ENCODE assay signal across 12 cellular contexts in the genomic region with DNA sequence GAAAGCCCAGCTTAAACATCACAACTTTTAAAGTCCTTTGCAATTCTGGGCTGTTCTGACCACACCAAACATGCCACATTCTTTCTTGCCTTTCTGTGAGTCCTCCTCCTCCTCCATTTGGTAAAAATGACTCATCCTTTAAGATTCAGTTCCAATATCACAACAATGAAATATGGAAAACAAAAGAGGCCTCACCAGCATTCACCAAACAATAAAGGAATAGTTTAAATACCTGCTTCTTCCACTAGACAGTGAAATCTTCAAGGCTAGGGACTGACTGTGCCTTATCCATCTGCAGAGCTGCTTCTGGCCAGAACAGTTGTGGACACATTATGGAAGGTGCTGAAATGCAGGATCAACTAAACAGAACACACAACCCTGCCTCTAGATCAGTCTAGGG. TPM values are rescaled to one million over a fixed set of nuclear protein-coding genes. Genes with fewer than 3 reads are reported as not detected.
DNase-seq lines count a peak whose midpoint lies in the region; ATAC-seq, FAIRE-seq and TF ChIP-seq lines count a peak whose summit lies in the region.
"Had no signal": no experiment of that assay in that cellular context is flagged by ENCODE, and none has a peak within 500 bp of the region (broad histone marks: within the 10 kb centered on the region; RNA-seq: fewer than 3 reads in every experiment).

No MANE protein-coding gene starts in this region.

- H3K4me1 ChIP-seq in Caco-2, result peaks cover 26% of the 10 kb centered on the region
- peaks cover 21% of the 10 kb centered on the region for H3K4me1 ChIP-seq in HUES48 (ENCODE audit: control insufficient read depth, insufficient read depth, low read length)
- H3K4me1 ChIP-seq in K562 (replicated peaks in 1 of 2; ENCODE audit: control insufficient read depth in 2 of 2, insufficient read depth in 2 of 2, low read length in 2 of 2), result peaks cover 7% of the 10 kb centered on the region in 2 experiments; a peak in 2 of 5 replicates
- H3K4me1 ChIP-seq in mesenchymal stem cell (ENCODE audit: control insufficient read depth, insufficient read depth, low read depth, low read length), result peaks cover 5% of the 10 kb centered on the region

- H3K4ac ChIP-seq in mesenchymal stem cell (ENCODE audit: low read depth in 1 of 2, low read length in 2 of 2), result no peak overlapping the region

- H3K4me2 ChIP-seq in K562 (ENCODE audit: insufficient read depth, low read length) (no peak overlapping the region), mesenchymal stem cell (ENCODE audit: low read length, poor library complexity, severe bottlenecking) (no peak overlapping the region)

- intact Hi-C loops in Caco-2 (cut with micrococcal nuclease; ENCODE audit: unreplicated experiment) (no loop called here), K562 (cut with micrococcal nuclease) (no loop called here)

- no peak overlapping the region for H4K91ac ChIP-seq in mesenchymal stem cell (ENCODE audit: low read length)

- H3K36me3 ChIP-seq in Caco-2 (ENCODE audit: control insufficient read depth, insufficient read depth, low read length) (no peaks in the 10 kb centered on the region), HUES48 (ENCODE audit: control insufficient read depth, insufficient read depth, low read length) (peaks cover 8% of the 10 kb centered on the region), K562 (ENCODE audit: control insufficient read depth, insufficient read depth, low read length) (peaks cover 40% of the 10 kb centered on the region), mesenchymal stem cell (ENCODE audit: control insufficient read depth in 1 of 2, insufficient read depth in 2 of 2, low read depth in 1 of 2, low read length in 2 of 2) (peaks cover 0 to 4% of the 10 kb centered on the region in 2 experiments)

- in situ Hi-C loops in K562 (cut with MboI), result no loop called here

- no peak for TF ChIP-seq POLR2A in K562 (conservative IDR thresholded peaks at IDR 0.05)

- POLR2A ChIA-PET in Caco-2 (lab: Charles Lee), result no interaction called here
- POLR2A ChIA-PET in K562 (lab: Yijun Ruan, JAX), result interaction anchor here (0.6 to 1.3 kb wide), 2 partner anchors 11 to 1276 kb away, joined by 3 to 4 read pairs; no protein-coding TSS in a partner anchor

- peak overlapping the region; percentile 1 for H3K4me3 Mint-ChIP-seq in Caco-2 (ENCODE audit: unreplicated experiment)
- H3K4me3 Mint-ChIP-seq: stimulated activated memory B cell treated with anti-CD40 and anti-IgM and Interleukin-4, amounts not matched to agents 10 μg/mL and 1 μg/mL and 100 μg/mL, for 72 hours; T-helper 1 cell treated with Interleukin-12 subunit alpha and Interleukin-12 subunit beta and Interleukin-4 antibody, amounts not matched to agents 30 μg/mL and 1 μg/mL, for 36 hours had no signal

- no peaks in the 10 kb centered on the region for H3K9me3 Mint-ChIP-seq in Caco-2 (ENCODE audit: unreplicated experiment)
- H3K9me3 Mint-ChIP-seq: stimulated activated memory B cell treated with anti-CD40 and anti-IgM and Interleukin-4, amounts not matched to agents 10 μg/mL and 1 μg/mL and 100 μg/mL, for 72 hours; T-helper 1 cell treated with Interleukin-12 subunit alpha and Interleukin-12 subunit beta and Interleukin-4 antibody, amounts not matched to agents 30 μg/mL and 1 μg/mL, for 36 hours had no signal

- TF ChIP-seq EP300 in K562 (IDR thresholded peaks at IDR 0.05; ENCODE audit: low read length), result no peak

- peak; percentile 65 for ATAC-seq in K562
- ATAC-seq: stimulated activated memory B cell treated with anti-CD40 and anti-IgM and Interleukin-4, amounts not matched to agents 10 μg/mL and 1 μg/mL and 100 μg/mL, for 72 hours had no signal

- H3K23ac ChIP-seq in mesenchymal stem cell (ENCODE audit: low read length in 2 of 2), result no peak overlapping the region

- H4K20me1 ChIP-seq in K562 (replicated peaks; ENCODE audit: control insufficient read depth, insufficient read depth, low read length), result no peaks in the 10 kb centered on the region

- H3K9ac ChIP-seq in HUES48 (ENCODE audit: low read depth, low read length) (no peak overlapping the region), K562 (ENCODE audit: insufficient read depth in 1 of 2, low read depth in 2 of 2, low read length in 2 of 2) (no peak overlapping the region), mesenchymal stem cell (ENCODE audit: low read length) (peak overlapping the region; percentile 62)

- no peak overlapping the region for H4K8ac ChIP-seq in mesenchymal stem cell (ENCODE audit: low read length)

- H3K79me1 ChIP-seq in mesenchymal stem cell (replicated peaks; ENCODE audit: low read length, poor library complexity, severe bottlenecking), result peaks cover 12% of the 10 kb centered on the region

- peak overlapping the region; percentile 69 for H3K27ac Mint-ChIP-seq in Caco-2 (ENCODE audit: unreplicated experiment)
- H3K27ac Mint-ChIP-seq: stimulated activated memory B cell treated with anti-CD40 and anti-IgM and Interleukin-4, amounts not matched to agents 10 μg/mL and 1 μg/mL and 100 μg/mL, for 72 hours; T-helper 1 cell treated with Interleukin-12 subunit alpha and Interleukin-12 subunit beta and Interleukin-4 antibody, amounts not matched to agents 30 μg/mL and 1 μg/mL, for 36 hours had no signal

- no peak for TF ChIP-seq RAD21 in K562 (CRISPR knock-in tag; conservative IDR thresholded peaks at IDR 0.05 in 1 of 2, IDR thresholded peaks at IDR 0.05 in 1 of 2)

- no peak overlapping the region for H3K18ac ChIP-seq in mesenchymal stem cell (ENCODE audit: low read depth in 1 of 2, low read length in 2 of 2)

- BruUV-seq in Caco-2 (replicated peaks; lab: Mats Ljungman, UMichigan) (no TSS peak), K562 (replicated peaks; lab: Mats Ljungman, UMichigan) (no TSS peak)

- peaks cover 4% of the 10 kb centered on the region for H3K36me3 Mint-ChIP-seq in Caco-2 (ENCODE audit: insufficient read depth, unreplicated experiment)
- H3K36me3 Mint-ChIP-seq: stimulated activated memory B cell treated with anti-CD40 and anti-IgM and Interleukin-4, amounts not matched to agents 10 μg/mL and 1 μg/mL and 100 μg/mL, for 72 hours had no signal

- no peak for FAIRE-seq in K562 (lab: Jason Lieb, UNC)

- peaks cover 21% of the 10 kb centered on the region for H3K4me1 Mint-ChIP-seq in Caco-2 (ENCODE audit: low read depth, unreplicated experiment)
- H3K4me1 Mint-ChIP-seq: stimulated activated memory B cell treated with anti-CD40 and anti-IgM and Interleukin-4, amounts not matched to agents 10 μg/mL and 1 μg/mL and 100 μg/mL, for 72 hours had no signal

- no peak overlapping the region for H2BK120ac ChIP-seq in mesenchymal stem cell (ENCODE audit: low read depth, low read length)

- CTCF ChIA-PET in Caco-2 (lab: Charles Lee), result interaction anchor here (0.7 kb wide), 1 partner anchor 30 kb away, joined by 3 read pairs; no protein-coding TSS in a partner anchor
- CTCF ChIA-PET in K562 (lab: Yijun Ruan, JAX; ENCODE audit: low intra/inter-chr PET ratio), result no interaction called here

- TF ChIP-seq CTCF in Caco-2 (IDR thresholded peaks at IDR 0.05; ENCODE audit: insufficient read depth in 1 of 2, low read depth in 1 of 2, low read length in 1 of 2, severe bottlenecking in 1 of 2, unreplicated experiment in 1 of 2) (no peak), K562 (IDR thresholded peaks at IDR 0.05 in 2 of 3, conservative IDR thresholded peaks at IDR 0.05 in 1 of 3; ENCODE audit: insufficient read depth in 2 of 3, low read depth in 1 of 3, low read length in 3 of 3) (no peak)

- no peaks in the 10 kb centered on the region for H3K9me1 ChIP-seq in K562 (ENCODE audit: control insufficient read depth, insufficient read depth, low read length)

- H3K27me3 ChIP-seq in Caco-2 (replicated peaks; ENCODE audit: control insufficient read depth, insufficient read depth, low read length) (no peaks in the 10 kb centered on the region), HUES48 (ENCODE audit: control insufficient read depth, insufficient read depth, low read length) (no peaks in the 10 kb centered on the region), K562 (ENCODE audit: control insufficient read depth in 2 of 2, insufficient read depth in 2 of 2, low read length in 2 of 2) (no peaks in the 10 kb centered on the region), mesenchymal stem cell (ENCODE audit: control insufficient read depth in 1 of 2, insufficient read depth in 1 of 2, low read length in 2 of 2) (no peaks in the 10 kb centered on the region)

- no peak overlapping the region for H2BK12ac ChIP-seq in mesenchymal stem cell (ENCODE audit: low read length in 2 of 2)

- DNase-seq in Caco-2, result peak in 1 of 2 experiments; percentile 20
- DNase-seq in K562 (ENCODE audit: extremely low read depth in 1 of 4, low spot score in 3 of 4), result no peak
- DNase-seq in mesenchymal stem cell, result peak; percentile 39
- DNase-seq in middle frontal gyrus (ENCODE audit: extremely low spot score, low spot score), result no peak
- no peak for DNase-seq in GDM1 (lab: John Stamatoyannopoulos, UW)
- no peak for DNase-seq in GM19238 (ENCODE audit: insufficient read length, low spot score)
- DNase-seq in NCI-H524 treated with DMSO at 0.1 percent for 48 hours (lab: John Stamatoyannopoulos, UW), result no peak
- DNase-seq: COR-L47, retina had no signal

- H2BK5ac ChIP-seq in mesenchymal stem cell (ENCODE audit: low read depth, low read length, poor library complexity, severe bottlenecking), result no peak overlapping the region

- no peak overlapping the region for H2AFZ ChIP-seq in K562 (ENCODE audit: low read depth, low read length)
- no peak overlapping the region for H2AFZ ChIP-seq in mesenchymal stem cell (ENCODE audit: low read depth, low read length)

- H3K9me3 ChIP-seq in Caco-2 (no peaks in the 10 kb centered on the region), HUES48 (ENCODE audit: control insufficient read depth, insufficient read depth, low read length) (no peaks in the 10 kb centered on the region), K562 (replicated peaks; ENCODE audit: control insufficient read depth, insufficient read depth, low read depth, low read length) (no peaks in the 10 kb centered on the region), mesenchymal stem cell (ENCODE audit: control insufficient read depth, low read length) (no peaks in the 10 kb centered on the region)

- H3K27me3 Mint-ChIP-seq in Caco-2 (ENCODE audit: insufficient read depth, unreplicated experiment), result no peaks in the 10 kb centered on the region
- H3K27me3 Mint-ChIP-seq: stimulated activated memory B cell treated with anti-CD40 and anti-IgM and Interleukin-4, amounts not matched to agents 10 μg/mL and 1 μg/mL and 100 μg/mL, for 72 hours had no signal

- no peak overlapping the region for H3K14ac ChIP-seq in mesenchymal stem cell (ENCODE audit: low read length in 2 of 2)

- peaks cover 46% of the 10 kb centered on the region for H3K79me2 ChIP-seq in K562 (ENCODE audit: control insufficient read depth, insufficient read depth, low read length)

- no peak overlapping the region for H2BK15ac ChIP-seq in mesenchymal stem cell (ENCODE audit: low read depth, poor library complexity, severe bottlenecking)

- H2AK5ac ChIP-seq in mesenchymal stem cell (ENCODE audit: low read length, severe bottlenecking), result no peak overlapping the region

- H3K4me3 ChIP-seq in Caco-2 (ENCODE audit: low read depth, low read length), result no peak overlapping the region
- peak overlapping the region; percentile 32; the same call in 1 of the 2 replicates for H3K4me3 ChIP-seq in HUES48 (ENCODE audit: low read depth, low read length)
- H3K4me3 ChIP-seq in K562, result no peak overlapping the region
- H3K4me3 ChIP-seq in mesenchymal stem cell (ENCODE audit: insufficient read depth in 1 of 2, low read depth in 1 of 2, low read length in 2 of 2), result no peak overlapping the region

- H3K27ac ChIP-seq in HUES48 (ENCODE audit: low read depth, low read length) (peak overlapping the region; percentile 88), K562 (ENCODE audit: extremely low read depth, low read depth, low read length) (peak overlapping the region; percentile 31; the same call in 1 of the 3 replicates), mesenchymal stem cell (ENCODE audit: low read length, poor library complexity, severe bottlenecking) (peak overlapping the region; percentile 32)

RNA-seq across cellular contexts. Expression of gene NR6A1, which starts 36.0 kb away (rescaled TPM):
- total RNA-seq in Caco-2 (2022), result 30.6 and 33.6 TPM in 2 replicates
- total RNA-seq in K562 (2011; cell fraction: chromatin; rRNA removed; ENCODE audit: low replicate concordance), result 38.8 and 43.3 TPM in 2 replicates
- 19.2 and 20.5 TPM in 2 replicates for total RNA-seq in K562 (2011; cell fraction: nucleolus; rRNA removed)
- total RNA-seq in K562 (2011; cell fraction: nucleoplasm; rRNA removed), result 26.0 and 37.2 TPM in 2 replicates
- 23.0 and 34.5 TPM in 2 replicates for total RNA-seq in K562 (2014; rRNA removed)
- 34.9 and 36.5 TPM in 2 replicates for total RNA-seq in K562 (2014; rRNA removed; fragmentation: Illumina TruSeq; extraction: Trizol)
- 36.5 and 38.7 TPM in 2 replicates for total RNA-seq in K562 (2015; rRNA removed; fragmentation: Illumina TruSeq; extraction: Trizol)
- total RNA-seq in K562 (2021), result 55.4 and 56.7 TPM in 2 replicates
- 32.7 and 36.6 TPM in 2 replicates for polyA plus RNA-seq in K562 (2011; rRNA removed)
- 25.5 and 31.6 TPM in 2 replicates for polyA plus RNA-seq in K562 (2011; cell fraction: cytosol; rRNA removed)
- 24.6 and 25.2 TPM in 2 replicates for polyA plus RNA-seq in K562 (2011; cell fraction: nucleus; rRNA removed)
- polyA plus RNA-seq in K562 (2012), result 10.4 and 15.9 TPM in 2 replicates
- 24.5 and 28.3 TPM in 2 replicates for polyA plus RNA-seq in K562 (2014; fragmentation: Illumina TruSeq; extraction: Trizol)
- 10 to 100 TPM in 1 of 2 experiments, 1 to 10 TPM in 1; 9.7 to 17.7 TPM for polyA plus RNA-seq in K562 (2014; fragmentation: Nextera tagmentation; extraction: Ambion mirVana)
- 16.6 and 17.8 TPM in 2 replicates for polyA plus RNA-seq in K562 (2014; rRNA removed)
- 84.3 and 92.2 TPM in 2 replicates for polyA minus RNA-seq in K562 (2011; rRNA and poly(A)+ RNA removed)
- polyA minus RNA-seq in K562 (2011; cell fraction: cytosol; rRNA and poly(A)+ RNA removed), result 47.1 and 52.4 TPM in 2 replicates
- polyA minus RNA-seq in K562 (2011; cell fraction: nucleus; rRNA and poly(A)+ RNA removed), result 12.0 and 20.3 TPM in 2 replicates
- polyA plus RNA-seq in mesenchymal stem cell (2013, experiment 1 of 2), result 0.66 TPM
- polyA plus RNA-seq in mesenchymal stem cell (2013, experiment 2 of 2), result 0.74 TPM

RNA-seq across cellular contexts. Expression of gene OLFML2A, which starts 41.8 kb away (rescaled TPM):
- total RNA-seq in Caco-2 (2022), result 1.1 and 1.2 TPM in 2 replicates
- not detected in 2 replicates for total RNA-seq in K562 (2011; cell fraction: chromatin; rRNA removed; ENCODE audit: low replicate concordance)
- total RNA-seq in K562 (2011; cell fraction: nucleolus; rRNA removed), result not detected in 2 replicates
- total RNA-seq in K562 (2011; cell fraction: nucleoplasm; rRNA removed), result not detected in 2 replicates
- total RNA-seq in K562 (2014; rRNA removed), result not detected in 2 replicates
- not detected in 2 replicates for total RNA-seq in K562 (2014; rRNA removed; fragmentation: Illumina TruSeq; extraction: Trizol)
- not detected in 2 replicates for total RNA-seq in K562 (2015; rRNA removed; fragmentation: Illumina TruSeq; extraction: Trizol)
- 0.09 and 0.16 TPM in 2 replicates for total RNA-seq in K562 (2021)
- not detected in 2 replicates for polyA plus RNA-seq in K562 (2011; rRNA removed)
- not detected in 2 replicates for polyA plus RNA-seq in K562 (2011; cell fraction: cytosol; rRNA removed)
- polyA plus RNA-seq in K562 (2011; cell fraction: nucleus; rRNA removed), result 0.09 TPM in 1 of 2 replicates, not detected in the other
- polyA plus RNA-seq in K562 (2012), result 0.03 TPM in 1 of 2 replicates, not detected in the other
- polyA plus RNA-seq in K562 (2014; fragmentation: Illumina TruSeq; extraction: Trizol), result not detected in 2 replicates
- polyA plus RNA-seq in K562 (2014; fragmentation: Nextera tagmentation; extraction: Ambion mirVana), result not detected
- not detected in 2 replicates for polyA plus RNA-seq in K562 (2014; rRNA removed)
- polyA minus RNA-seq in K562 (2011; rRNA and poly(A)+ RNA removed), result not detected in 2 replicates
- not detected in 2 replicates for polyA minus RNA-seq in K562 (2011; cell fraction: cytosol; rRNA and poly(A)+ RNA removed)
- polyA minus RNA-seq in K562 (2011; cell fraction: nucleus; rRNA and poly(A)+ RNA removed), result not detected in 2 replicates
- polyA plus RNA-seq in mesenchymal stem cell (2013, experiment 1 of 2), result 14.3 TPM
- polyA plus RNA-seq in mesenchymal stem cell (2013, experiment 2 of 2), result 14.4 TPM

Comparison
In these comparisons a context has a peak if more than half of its experiments do, and no peak if none do; other contexts are left out.
1. H3K27ac ChIP-seq: peak in every context shown above with its lines; median percentile 88 in HUES48; 32 in mesenchymal stem cell; 31 in K562.